ENCODE assay signal across 8 cellular contexts in genomic region chr4:25914670-25915358, GRCh38. TPM values are rescaled to one million over a fixed set of nuclear protein-coding genes. Genes with fewer than 3 reads are reported as not detected.
A peak's percentile ranks its signal among the peaks of the same experiment; 100 is the strongest.
DNase-seq lines count a peak whose midpoint lies in the region; ATAC-seq, FAIRE-seq and TF ChIP-seq lines count a peak whose summit lies in the region.

No MANE protein-coding gene starts in this region.

- TF ChIP-seq RAD21 in A549 (conservative IDR thresholded peaks at IDR 0.05 in 1 of 2, IDR thresholded peaks at IDR 0.05 in 1 of 2): no peak

- no peaks in the 10 kb centered on the region for H3K9me3 ChIP-seq in A549
- H3K9me3 ChIP-seq in iPS-18a (ENCODE audit: control insufficient read depth, low read depth, low read length): no peaks in the 10 kb centered on the region

- CTCF ChIA-PET in A549 (lab: Yijun Ruan, JAX): interaction anchor here (1.2 kb wide), 1 partner anchor 50 kb away, joined by 3 read pairs; no protein-coding TSS in a partner anchor
- CTCF ChIA-PET in activated CD4-positive, alpha-beta memory T cell treated with anti-CD3 and anti-CD28 coated beads for 36 hours (lab: Charles Lee): interaction anchor here (0.6 to 3.1 kb wide), 4 partner anchors 11 to 353 kb away, joined by 3 to 12 read pairs (median 4); no protein-coding TSS in a partner anchor

- no peak for TF ChIP-seq POLR2A in A549 (IDR thresholded peaks at IDR 0.05; ENCODE audit: low read length)

- H3K36me3 Mint-ChIP-seq in activated CD4-positive, alpha-beta memory T cell treated with anti-CD3 and anti-CD28 coated beads for 36 hours: no peaks in the 10 kb centered on the region

- DNase-seq in A549 (ENCODE audit: low read depth in 1 of 2, low spot score in 1 of 2) (no peak), midbrain (lab: John Stamatoyannopoulos, UW) (no peak), occipital lobe (lab: John Stamatoyannopoulos, UW) (no peak), NCI-H128 (lab: John Stamatoyannopoulos, UW; ENCODE audit: unreplicated experiment) (no peak)
- DNase-seq in activated CD4-positive, alpha-beta memory T cell treated with anti-CD3 and anti-CD28 coated beads for 36 hours: no peak

- ATAC-seq in A549 (no peak), GM21723 (IDR thresholded peaks at IDR 0.05; ENCODE audit: unreplicated experiment) (peak; percentile 1)

- WGBS in A549 (ENCODE audit: missing lambda C conversion rate): 38% methylated on average over 8 of the region's 8 CpGs

- POLR2A ChIA-PET in A549 (lab: Yijun Ruan, JAX): no interaction called here
- POLR2A ChIA-PET in activated CD4-positive, alpha-beta memory T cell treated with anti-CD3 and anti-CD28 coated beads for 36 hours (lab: Charles Lee): interaction anchor here (0.6 to 1.6 kb wide), 8 partner anchors 9 to 200 kb away, joined by 3 to 8 read pairs (median 4); no protein-coding TSS in a partner anchor

- H3K4me1 Mint-ChIP-seq in activated CD4-positive, alpha-beta memory T cell treated with anti-CD3 and anti-CD28 coated beads for 36 hours (ENCODE audit: low read depth): peaks cover 17% of the 10 kb centered on the region

- H3K27ac ChIP-seq in A549: peak overlapping the region; percentile 87 to 92
- peak overlapping the region; percentile 50 for H3K27ac ChIP-seq in iPS-18a (ENCODE audit: low read length)
- peak overlapping the region; percentile 4 for H3K27ac ChIP-seq in temporal lobe (ENCODE audit: low read depth, low read length)

- H3K9me3 Mint-ChIP-seq in activated CD4-positive, alpha-beta memory T cell treated with anti-CD3 and anti-CD28 coated beads for 36 hours: no peaks in the 10 kb centered on the region

- FAIRE-seq in A549 (lab: Jason Lieb, UNC): no peak

- H3K4me3 ChIP-seq in A549 (peak overlapping the region; percentile 59), iPS-18a (ENCODE audit: low read length) (peak overlapping the region; percentile 78)

- H3K9ac ChIP-seq in iPS-18a (ENCODE audit: low read length): peak overlapping the region; percentile 82

- peak overlapping the region; percentile 94 for H3K4me2 ChIP-seq in A549

- no peak for TF ChIP-seq EP300 in A549 (IDR thresholded peaks at IDR 0.05)

- TF ChIP-seq CTCF in A549 (IDR thresholded peaks at IDR 0.05): no peak

- H3K27me3 Mint-ChIP-seq in activated CD4-positive, alpha-beta memory T cell treated with anti-CD3 and anti-CD28 coated beads for 36 hours: no peaks in the 10 kb centered on the region

- H3K36me3 ChIP-seq in iPS-18a (ENCODE audit: control insufficient read depth, low read depth, low read length): no peaks in the 10 kb centered on the region

- peak overlapping the region; percentile 87 for H3K4me3 Mint-ChIP-seq in activated CD4-positive, alpha-beta memory T cell treated with anti-CD3 and anti-CD28 coated beads for 36 hours

- intact Hi-C loops in activated CD4-positive, alpha-beta memory T cell treated with anti-CD3 and anti-CD28 coated beads for 36 hours (cut with micrococcal nuclease): loop anchor here (1.0 to 10.0 kb wide), 8 partner anchors 23 to 945 kb away; partner anchors contain the start of genes ANAPC4, RBPJ, STIM2 and TBC1D19

- peak overlapping the region; percentile 94 for H3K27ac Mint-ChIP-seq in activated CD4-positive, alpha-beta memory T cell treated with anti-CD3 and anti-CD28 coated beads for 36 hours

- H3K27me3 ChIP-seq in iPS-18a (ENCODE audit: control insufficient read depth, insufficient read depth, low read length): peaks cover 9% of the 10 kb centered on the region

- H3K4me1 ChIP-seq in A549: peaks cover 18% of the 10 kb centered on the region
- H3K4me1 ChIP-seq in iPS-18a (ENCODE audit: control insufficient read depth, low read depth, low read length): peaks cover 12% of the 10 kb centered on the region

TF ChIP-seq in A549, 52 proteins besides CTCF, POLR2A, EP300 and RAD21:
- TF ChIP-seq JUN (IDR thresholded peaks at IDR 0.05) (no peak), JUNB (IDR thresholded peaks at IDR 0.05) (no peak), KDM5A (IDR thresholded peaks at IDR 0.05) (no peak), ZSCAN20 (CRISPR knock-in tag; IDR thresholded peaks at IDR 0.05) (no peak), ZFP36 (IDR thresholded peaks at IDR 0.05; ENCODE audit: borderline replicate concordance, partially characterized antibody) (no peak), MAFK (IDR thresholded peaks at IDR 0.05; ENCODE audit: partially characterized antibody) (no peak), KDM1A (IDR thresholded peaks at IDR 0.05; ENCODE audit: low read depth) (no peak), POLR2AphosphoS2 (conservative IDR thresholded peaks at IDR 0.05; ENCODE audit: low read length) (no peak)

RNA-seq across cellular contexts. Expression of gene SMIM20, which starts 0.8 kb away (rescaled TPM):
- polyA plus RNA-seq in A549 (2011; rRNA removed) (37.3 and 50.5 TPM in 2 replicates), A549 (2017; fragmentation: RNase III; extraction: RNeasy Plus Mini Kit Qiagen cat#74134 plus additional on column Dnase treatment) (32.2 to 35.8 TPM (median 32.9 TPM) in 3 replicates)
- polyA plus RNA-seq in A549 (2012; cell fraction: cytosol; rRNA removed): 20.8 and 20.9 TPM in 2 replicates
- polyA plus RNA-seq in A549 (2012; cell fraction: nucleus; rRNA removed): 4.7 and 5.6 TPM in 2 replicates
- 2.7 TPM in 2 replicates for polyA minus RNA-seq in A549 (2011; rRNA and poly(A)+ RNA removed)
- 10 to 100 TPM; 26.0 to 28.0 TPM for total RNA-seq in activated CD4-positive, alpha-beta memory T cell treated with anti-CD3 and anti-CD28 coated beads for 36 hours
- total RNA-seq in temporal lobe (17.0 TPM), occipital lobe (15.6 TPM)

RNA-seq across cellular contexts. Expression of gene SEL1L3, which starts 52.0 kb away (rescaled TPM):
- 27.0 and 57.4 TPM in 2 replicates for polyA plus RNA-seq in A549 (2011; rRNA removed)
- polyA plus RNA-seq in A549 (2012; cell fraction: cytosol; rRNA removed): 5.0 and 8.5 TPM in 2 replicates
- polyA plus RNA-seq in A549 (2012; cell fraction: nucleus; rRNA removed): 5.9 and 6.6 TPM in 2 replicates
- polyA plus RNA-seq in A549 (2017; fragmentation: RNase III; extraction: RNeasy Plus Mini Kit Qiagen cat#74134 plus additional on column Dnase treatment): 24.5 to 26.1 TPM (median 25.1 TPM) in 3 replicates
- 27.6 and 42.3 TPM in 2 replicates for polyA minus RNA-seq in A549 (2011; rRNA and poly(A)+ RNA removed)
- total RNA-seq in activated CD4-positive, alpha-beta memory T cell treated with anti-CD3 and anti-CD28 coated beads for 36 hours: 10 to 100 TPM; 67.1 to 67.7 TPM
- total RNA-seq in temporal lobe: 82.4 TPM
- 92.3 TPM for total RNA-seq in occipital lobe

Comparison
In these comparisons a context has a peak if more than half of its experiments do, and no peak if none do; other contexts are left out.
1. H3K27ac ChIP-seq: peak in every context shown above with its lines; median percentile 90 in A549; 50 in iPS-18a; 4 in temporal lobe.